In genomic region chr2:5444168-5444567, GRCh38 we compare ENCODE assay signal across 27 cellular contexts.
"Had no signal": no experiment of that assay in that cellular context is flagged by ENCODE, and none has a peak within 500 bp of the region (broad histone marks: within the 10 kb centered on the region; RNA-seq: fewer than 3 reads in every experiment).

No MANE protein-coding gene starts in this region.

- H3K9me3 ChIP-seq: stomach, testis, thoracic aorta, thyroid gland, tibial artery, tibial nerve, transverse colon, upper lobe of left lung, upper lobe of right lung, uterus, vagina had no signal

- H3K27me3 ChIP-seq: stomach, suprapubic skin, testis, thyroid gland, tibial artery, tibial nerve, transverse colon, upper lobe of left lung, upper lobe of right lung, uterus, vagina had no signal

- H3K4me1 ChIP-seq: stomach, suprapubic skin, testis, thyroid gland, tibial artery, tibial nerve, transverse colon, upper lobe of left lung, upper lobe of right lung, uterus, vagina had no signal

- H3K27ac Mint-ChIP-seq: stimulated activated effector memory CD8-positive, alpha-beta T cell treated with anti-CD3 and anti-CD28 coated beads, Interleukin-12 subunit alpha, Interleukin-12 subunit beta, amount 100 ng/mL, for 72 hours; stimulated activated memory B cell treated with anti-CD40 and anti-IgM and Interleukin-4, amounts not matched to agents 10 μg/mL and 1 μg/mL and 100 μg/mL, for 72 hours; stimulated activated naive B cell treated with anti-CD40 and anti-IgM and Interleukin-4, amounts not matched to agents 10 μg/mL and 1 μg/mL and 100 μg/mL, for 72 hours; stimulated activated naive CD8-positive, alpha-beta T cell treated with anti-CD3 and anti-CD28 coated beads, Interleukin-15, amount 100 ng/mL, for 72 hours; stimulated activated naive CD8-positive, alpha-beta T cell treated with anti-CD3 and anti-CD28 coated beads, Interleukin-15, Interleukin-2, amounts not matched to agents 100 ng/mL and 50 ng/mL, for 24 hours; type B pancreatic cell had no signal

- ATAC-seq: stimulated activated effector memory CD8-positive, alpha-beta T cell treated with anti-CD3 and anti-CD28 coated beads, Interleukin-12 subunit alpha, Interleukin-12 subunit beta, amount 100 ng/mL, for 72 hours; stimulated activated memory B cell treated with anti-CD40 and anti-IgM and Interleukin-4, amounts not matched to agents 10 μg/mL and 1 μg/mL and 100 μg/mL, for 72 hours; stimulated activated naive B cell treated with anti-CD40 and anti-IgM and Interleukin-4, amounts not matched to agents 10 μg/mL and 1 μg/mL and 100 μg/mL, for 72 hours; stimulated activated naive CD8-positive, alpha-beta T cell treated with anti-CD3 and anti-CD28 coated beads, Interleukin-15, amount 100 ng/mL, for 72 hours; stimulated activated naive CD8-positive, alpha-beta T cell treated with anti-CD3 and anti-CD28 coated beads, Interleukin-15, Interleukin-2, amounts not matched to agents 100 U/mL and 50 U/mL, for 24 hours; upper lobe of right lung had no signal

- H3K36me3 ChIP-seq: stomach, suprapubic skin, thoracic aorta, thyroid gland, tibial artery, tibial nerve, transverse colon, upper lobe of left lung, upper lobe of right lung, uterus, vagina had no signal

- H3K4me3 ChIP-seq: stomach, suprapubic skin, testis, thoracic aorta, thyroid gland, tibial artery, tibial nerve, transverse colon, upper lobe of left lung, upper lobe of right lung, uterus, vagina had no signal

- H3K36me3 Mint-ChIP-seq: stimulated activated effector memory CD8-positive, alpha-beta T cell treated with anti-CD3 and anti-CD28 coated beads, Interleukin-12 subunit alpha, Interleukin-12 subunit beta, amount 100 ng/mL, for 72 hours; stimulated activated memory B cell treated with anti-CD40 and anti-IgM and Interleukin-4, amounts not matched to agents 10 μg/mL and 1 μg/mL and 100 μg/mL, for 72 hours; stimulated activated naive B cell treated with anti-CD40 and anti-IgM and Interleukin-4, amounts not matched to agents 10 μg/mL and 1 μg/mL and 100 μg/mL, for 72 hours had no signal

- DNase-seq: stimulated activated CD4-positive, alpha-beta T cell treated with anti-CD3 and anti-CD28 coated beads, Interleukin-2, amount 100 ng/mL, for 48 hours; stimulated activated CD4-positive, alpha-beta T cell treated with anti-CD3 and anti-CD28 coated beads, Interleukin-4, amount 100 ng/mL, for 1 hour; stimulated activated CD4-positive, alpha-beta T cell treated with anti-CD3 and anti-CD28 coated beads, Interleukin-4, amount 100 ng/mL, for 24 hours; stimulated activated CD4-positive, alpha-beta T cell treated with anti-CD3 and anti-CD28 coated beads, Interleukin-4, amount 100 ng/mL, for 4 hours; stimulated activated CD8-positive, alpha-beta memory T cell treated with anti-CD3 and anti-CD28 coated beads, Interleukin-4, amount 100 ng/mL, for 48 hours; stimulated activated naive B cell treated with anti-CD40 and anti-IgM and Interleukin-4, amounts not matched to agents 10 μg/mL and 1 μg/mL and 100 μg/mL, for 72 hours; stimulated activated naive CD4-positive, alpha-beta T cell; stimulated activated naive CD4-positive, alpha-beta T cell treated with Interleukin-2 at 50 U/mL for 16 hours; stimulated activated naive CD8-positive, alpha-beta T cell treated with anti-CD3 and anti-CD28 coated beads, Interleukin-15, amount 100 ng/mL, for 72 hours; stimulated activated naive CD8-positive, alpha-beta T cell treated with anti-CD3 and anti-CD28 coated beads, Interleukin-15, Interleukin-2, amounts not matched to agents 100 U/mL and 50 U/mL, for 24 hours; stomach; substantia nigra; testis; thyroid gland; tibial artery; transverse colon; upper lobe of right lung; uterus had no signal

- H3K27ac ChIP-seq: stomach, suprapubic skin, testis, thoracic aorta, thyroid gland, tibial artery, tibial nerve, transverse colon, upper lobe of left lung, upper lobe of right lung, uterus, vagina had no signal
